ENCODE assay signal across 8 cellular contexts in the genomic region with DNA sequence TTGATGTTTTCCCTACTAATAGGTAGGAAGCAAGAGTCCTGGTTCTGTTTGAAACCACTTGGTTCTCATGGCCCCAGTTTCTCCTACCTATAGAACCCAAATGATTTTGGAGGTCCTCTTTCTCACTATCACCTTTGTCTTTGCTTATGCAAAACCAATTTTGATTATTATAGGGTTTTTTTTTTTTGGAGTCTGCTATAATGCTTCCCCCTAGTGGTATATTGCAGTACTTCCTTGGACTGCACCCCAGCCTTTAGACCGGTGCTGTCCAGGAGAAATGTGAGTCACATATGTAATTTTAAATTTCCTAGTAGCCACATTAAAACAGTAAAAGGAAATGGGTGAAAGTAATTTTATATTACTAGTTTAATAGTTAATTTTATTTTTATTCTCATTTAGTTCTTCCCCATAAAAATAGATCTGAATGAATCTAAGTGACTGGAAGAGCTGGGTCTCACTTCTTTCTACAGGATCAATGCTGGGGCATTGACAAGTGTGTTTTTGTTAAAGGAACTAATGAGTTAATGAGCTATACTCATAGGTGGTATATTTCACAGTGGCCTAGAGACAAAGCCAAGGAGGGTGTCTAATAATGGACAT. TPM values are rescaled to one million over a fixed set of nuclear protein-coding genes. Genes with fewer than 3 reads are reported as not detected.
DNase-seq lines count a peak whose midpoint lies in the region; ATAC-seq, FAIRE-seq and TF ChIP-seq lines count a peak whose summit lies in the region.

No MANE protein-coding gene starts in this region.

- POLR2A ChIA-PET in CD4-positive, alpha-beta T cell (lab: Charles Lee): interaction anchor here (0.6 to 12.9 kb wide), 8 partner anchors 7 to 185 kb away, joined by 3 to 384 read pairs (median 14); partner anchors contain the start of genes FCMR and IL24

- H3K4me3 ChIP-seq in astrocyte (ENCODE audit: insufficient read depth, low read depth, low read length) (no peak overlapping the region), neuronal stem cell (ENCODE audit: low read length in 2 of 2) (no peak overlapping the region)

- no peaks in the 10 kb centered on the region for H3K79me1 ChIP-seq in neuronal stem cell (ENCODE audit: low read depth, low read length)

- WGBS in neuronal stem cell (ENCODE audit: extremely low coverage in 2 of 2, insufficient read length in 2 of 2, insufficient replicate concordance in 1 of 2), 2 donors: no CpG with 5 or more reads among the region's 1 CpG

- intact Hi-C loops in CD4-positive, alpha-beta T cell (cut with DNase I, micrococcal nuclease): loop anchor here in 1 of 2 experiments (1.0 to 10.0 kb wide), 5 partner anchors 12 to 436 kb away; partner anchors contain the start of genes DYRK3 and IKBKE

- no peaks in the 10 kb centered on the region for H3K9me3 Mint-ChIP-seq in CD4-positive, alpha-beta T cell
- peaks cover 2% of the 10 kb centered on the region for H3K9me3 Mint-ChIP-seq in astrocyte (ENCODE audit: unreplicated experiment)

- no peak overlapping the region for H2BK12ac ChIP-seq in neuronal stem cell (ENCODE audit: low read length)

- no peak overlapping the region for H3K4ac ChIP-seq in neuronal stem cell (ENCODE audit: low read length)

- TF ChIP-seq CTCF in CD4-positive, alpha-beta T cell (IDR thresholded peaks at IDR 0.05): peak; percentile 95
- TF ChIP-seq CTCF in astrocyte (IDR thresholded peaks at IDR 0.05; ENCODE audit: insufficient read depth, low read depth, low read length): peak; percentile 86

- no peak overlapping the region for H4K8ac ChIP-seq in neuronal stem cell (ENCODE audit: low read depth, low read length)

- H3K27me3 Mint-ChIP-seq in CD4-positive, alpha-beta T cell: no peaks in the 10 kb centered on the region
- peaks cover 55% of the 10 kb centered on the region for H3K27me3 Mint-ChIP-seq in astrocyte (ENCODE audit: low read depth, unreplicated experiment)

- H3K9ac ChIP-seq in astrocyte (ENCODE audit: low read length): no peak overlapping the region
- no peak overlapping the region for H3K9ac ChIP-seq in neuronal stem cell (ENCODE audit: low read depth, low read length, poor library complexity)

- H3K4me2 ChIP-seq in astrocyte (ENCODE audit: low read length) (no peak overlapping the region), neuronal stem cell (ENCODE audit: insufficient read depth, low read length, poor library complexity, severe bottlenecking) (no peak overlapping the region)

- H4K91ac ChIP-seq in neuronal stem cell (ENCODE audit: low read depth, low read length, poor library complexity): no peak overlapping the region

- FAIRE-seq in astrocyte (lab: Jason Lieb, UNC): no peak

- H3K27ac ChIP-seq in CD4-positive, alpha-beta T cell (ENCODE audit: low read depth, low read length): no peak overlapping the region
- H3K27ac ChIP-seq in astrocyte (ENCODE audit: low read depth, low read length) (no peak overlapping the region), neuronal stem cell (replicated peaks; ENCODE audit: low read length) (no peak overlapping the region), caudate nucleus (ENCODE audit: low read depth, low read length) (no peak overlapping the region)

- no peak overlapping the region for H2BK5ac ChIP-seq in neuronal stem cell (ENCODE audit: low read length)

- no peaks in the 10 kb centered on the region for H4K20me1 ChIP-seq in astrocyte (ENCODE audit: insufficient read depth, low read length)

- H3K18ac ChIP-seq in neuronal stem cell (ENCODE audit: low read length): no peak overlapping the region

- no peak overlapping the region for H3K23ac ChIP-seq in neuronal stem cell (ENCODE audit: low read depth, low read length, poor library complexity)

- peaks cover 92% of the 10 kb centered on the region for H3K4me1 Mint-ChIP-seq in CD4-positive, alpha-beta T cell (ENCODE audit: low read depth)
- peaks cover 3% of the 10 kb centered on the region for H3K4me1 Mint-ChIP-seq in astrocyte (ENCODE audit: low read depth, unreplicated experiment)

- DNase-seq in CD4-positive, alpha-beta T cell: no peak
- DNase-seq in NCI-H226 (peak; percentile 43), astrocyte (ENCODE audit: low read depth) (peak; percentile 43), inferior parietal cortex (ENCODE audit: extremely low spot score) (peak; percentile 61), superior temporal gyrus (ENCODE audit: extremely low spot score) (peak; percentile 77), neuronal stem cell (ENCODE audit: low spot score) (no peak), caudate nucleus (lab: John Stamatoyannopoulos, UW) (no peak)

- no peak overlapping the region for H3K14ac ChIP-seq in neuronal stem cell (ENCODE audit: low read length)

- no peaks in the 10 kb centered on the region for H3K79me2 ChIP-seq in astrocyte (ENCODE audit: insufficient read depth, low read length)

- H2AFZ ChIP-seq in astrocyte (ENCODE audit: low read depth, low read length) (no peak overlapping the region), neuronal stem cell (ENCODE audit: low read length) (no peak overlapping the region)

- peak; percentile 42 for ATAC-seq in CD4-positive, alpha-beta T cell (ENCODE audit: poor library complexity)
- ATAC-seq in GM18867 (IDR thresholded peaks at IDR 0.05; ENCODE audit: unreplicated experiment): peak; percentile 38

- H3K36me3 ChIP-seq in astrocyte (ENCODE audit: insufficient read depth, low read length) (no peaks in the 10 kb centered on the region), neuronal stem cell (replicated peaks in 1 of 2; ENCODE audit: control insufficient read depth in 2 of 2, insufficient read depth in 2 of 2, low read length in 2 of 2) (no peaks in the 10 kb centered on the region)

- no peak overlapping the region for H2BK120ac ChIP-seq in neuronal stem cell (ENCODE audit: low read depth, low read length)

- peak overlapping the region; percentile 80 for H3K4me3 Mint-ChIP-seq in CD4-positive, alpha-beta T cell
- H3K4me3 Mint-ChIP-seq in astrocyte (ENCODE audit: unreplicated experiment): no peak overlapping the region

- no peak overlapping the region for H2BK15ac ChIP-seq in neuronal stem cell (ENCODE audit: low read length)

- H3K27ac Mint-ChIP-seq in CD4-positive, alpha-beta T cell: no peak overlapping the region
- no peak overlapping the region for H3K27ac Mint-ChIP-seq in astrocyte (ENCODE audit: unreplicated experiment)

- peaks cover 91% of the 10 kb centered on the region for H3K36me3 Mint-ChIP-seq in CD4-positive, alpha-beta T cell (ENCODE audit: low read depth)
- H3K36me3 Mint-ChIP-seq in astrocyte (ENCODE audit: low read depth, unreplicated experiment): peaks cover 2% of the 10 kb centered on the region

- H3K9me3 ChIP-seq in CD4-positive, alpha-beta T cell (ENCODE audit: control insufficient read depth, low read length): no peaks in the 10 kb centered on the region
- H3K9me3 ChIP-seq in astrocyte (ENCODE audit: insufficient read depth, low read depth, low read length) (no peaks in the 10 kb centered on the region), neuronal stem cell (replicated peaks in 1 of 2; ENCODE audit: control insufficient read depth in 2 of 2, insufficient read depth in 1 of 2, low read depth in 1 of 2, low read length in 2 of 2) (no peaks in the 10 kb centered on the region)

- CTCF ChIA-PET in CD4-positive, alpha-beta T cell (lab: Charles Lee): interaction anchor here (0.6 to 3.2 kb wide), 13 partner anchors 10 to 440 kb away, joined by 3 to 32 read pairs (median 5); partner anchors contain the start of gene FCMR

- H3K27me3 ChIP-seq in CD4-positive, alpha-beta T cell (ENCODE audit: control insufficient read depth, insufficient read depth, low read length): no peaks in the 10 kb centered on the region
- H3K27me3 ChIP-seq in astrocyte (ENCODE audit: insufficient read depth, low read length) (peaks cover 24% of the 10 kb centered on the region), neuronal stem cell (ENCODE audit: control insufficient read depth in 3 of 3, insufficient read depth in 3 of 3, low read depth in 1 of 3, low read length in 3 of 3) (peaks cover 5 to 54% (median 36%) of the 10 kb centered on the region in 3 experiments)

- H2AK5ac ChIP-seq in neuronal stem cell (ENCODE audit: low read depth, low read length): no peak overlapping the region

- H3K4me1 ChIP-seq in astrocyte (ENCODE audit: insufficient read depth, low read length): no peaks in the 10 kb centered on the region
- H3K4me1 ChIP-seq in neuronal stem cell (ENCODE audit: control insufficient read depth in 2 of 2, insufficient read depth in 1 of 2, low read depth in 1 of 2, low read length in 2 of 2): peaks cover 0 to 5% of the 10 kb centered on the region in 2 donors

RNA-seq across cellular contexts. Expression of gene FCMR, which starts 10.6 kb away (rescaled TPM):
- 100 to 1,000 TPM; 171 to 186 TPM for total RNA-seq in CD4-positive, alpha-beta T cell
- total RNA-seq in astrocyte: 0.55 and 0.73 TPM in 2 replicates
- not detected for polyA plus RNA-seq in neuronal stem cell (2013, experiment 1 of 2)
- 0.03 TPM for polyA plus RNA-seq in neuronal stem cell (2013, experiment 2 of 2)

RNA-seq across cellular contexts. Expression of gene IL24, which starts 13.9 kb away (rescaled TPM):
- total RNA-seq in CD4-positive, alpha-beta T cell: not detected
- total RNA-seq in astrocyte: not detected in 2 replicates
- not detected for polyA plus RNA-seq in neuronal stem cell (2013, experiment 1 of 2)
- polyA plus RNA-seq in neuronal stem cell (2013, experiment 2 of 2): not detected

RNA-seq across cellular contexts. Expression of gene PIGR, which starts 35.1 kb away (rescaled TPM):
- not detected for total RNA-seq in CD4-positive, alpha-beta T cell
- not detected in 2 replicates for total RNA-seq in astrocyte
- polyA plus RNA-seq in neuronal stem cell (2013, experiment 1 of 2): not detected
- not detected for polyA plus RNA-seq in neuronal stem cell (2013, experiment 2 of 2)

RNA-seq across cellular contexts. Expression of gene IL20, which starts 45.7 kb away (rescaled TPM):
- total RNA-seq in CD4-positive, alpha-beta T cell: not detected
- not detected in 2 replicates for total RNA-seq in astrocyte
- not detected for polyA plus RNA-seq in neuronal stem cell (2013, experiment 1 of 2)
- polyA plus RNA-seq in neuronal stem cell (2013, experiment 2 of 2): not detected

RNA-seq across cellular contexts. Expression of gene FCAMR, which starts 59.1 kb away (rescaled TPM):
- not detected for total RNA-seq in CD4-positive, alpha-beta T cell
- not detected in 2 replicates for total RNA-seq in astrocyte
- polyA plus RNA-seq in neuronal stem cell (2013, experiment 1 of 2): not detected
- not detected for polyA plus RNA-seq in neuronal stem cell (2013, experiment 2 of 2)

Comparison
In these comparisons a context has a peak if more than half of its experiments do, and no peak if none do; other contexts are left out.
1. DNase-seq: peak in NCI-H226 (single experiment), astrocyte (single experiment), inferior parietal cortex (single experiment) and superior temporal gyrus (single experiment); none in CD4-positive, alpha-beta T cell (0 of 10), neuronal stem cell (single experiment) and caudate nucleus (0 of 61).
2. RNA of gene FCMR, which starts 10.6 kb away (total RNA-seq): 171 to 186 TPM in CD4-positive, alpha-beta T cell; 0.55 to 0.73 TPM in astrocyte; every median in the first group is over 10 times any median in the second.